In genomic region chr7:106225856-106226255, GRCh38 we compare ENCODE assay signal across 26 cellular contexts. TPM values are rescaled to one million over a fixed set of nuclear protein-coding genes. Genes with fewer than 3 reads are reported as not detected.
A peak's percentile ranks its signal among the peaks of the same experiment; 100 is the strongest.
DNase-seq lines count a peak whose midpoint lies in the region; ATAC-seq, FAIRE-seq and TF ChIP-seq lines count a peak whose summit lies in the region.
"Had no signal": no experiment of that assay in that cellular context is flagged by ENCODE, and none has a peak within 500 bp of the region (broad histone marks: within the 10 kb centered on the region; RNA-seq: fewer than 3 reads in every experiment).

No MANE protein-coding gene starts in this region.

- no peaks in the 10 kb centered on the region for H3K9me3 ChIP-seq in HCT116 (ENCODE audit: control insufficient read depth in 1 of 2, insufficient read depth in 1 of 2, low read depth in 1 of 2, low read length in 2 of 2)
- H3K9me3 ChIP-seq in PC-3 (ENCODE audit: low read length): no peaks in the 10 kb centered on the region
- no peaks in the 10 kb centered on the region for H3K9me3 ChIP-seq in pancreas
- H3K9me3 ChIP-seq: BLaER1, HAP-1, SJCRH30 had no signal

- RAD21 ChIA-PET in HCT116 (lab: Charles Lee; ENCODE audit: low non-redundant PET in 1 of 2, low total read pairs in 2 of 2, uncharacterized antibody in 2 of 2, unreplicated experiment in 2 of 2): no interaction called here

- BruUV-seq in HCT116 (replicated peaks; lab: Mats Ljungman, UMichigan) (no TSS peak), PC-3 (replicated peaks; lab: Mats Ljungman, UMichigan) (no TSS peak)

- H3K4me2 ChIP-seq in HCT116 (ENCODE audit: low read length): no peak overlapping the region
- peak overlapping the region; percentile 5; the same call in 1 of the 2 replicates for H3K4me2 ChIP-seq in PC-3 (ENCODE audit: low read length)
- H3K4me2 ChIP-seq: BLaER1, PC-9 had no signal

- H3K79me2 ChIP-seq in HCT116 (ENCODE audit: insufficient read depth, low read length) (no peaks in the 10 kb centered on the region), PC-3 (ENCODE audit: low read length) (no peaks in the 10 kb centered on the region)

- no peaks in the 10 kb centered on the region for H4K20me1 ChIP-seq in HCT116 (ENCODE audit: insufficient read depth)
- no peaks in the 10 kb centered on the region for H4K20me1 ChIP-seq in PC-3 (ENCODE audit: low read length)
- H4K20me1 ChIP-seq: BLaER1 had no signal

- H3K36me3 ChIP-seq in HCT116 (ENCODE audit: control insufficient read depth in 1 of 2, insufficient read depth in 2 of 2, low read length in 2 of 2) (no peaks in the 10 kb centered on the region), PC-3 (ENCODE audit: low read depth, low read length) (no peaks in the 10 kb centered on the region), pancreas (no peaks in the 10 kb centered on the region)
- H3K36me3 ChIP-seq: BLaER1, HAP-1, SJCRH30 had no signal

- no peaks in the 10 kb centered on the region for H3F3A ChIP-seq in PC-3 (ENCODE audit: low read length, unreplicated experiment)

- H3K4me3 ChIP-seq in HCT116 (replicated peaks in 1 of 2; ENCODE audit: low read depth in 1 of 2, low read length in 2 of 2): no peak overlapping the region
- no peak overlapping the region for H3K4me3 ChIP-seq in PC-3 (ENCODE audit: low read length)
- H3K4me3 ChIP-seq in pancreas: no peak overlapping the region
- H3K4me3 ChIP-seq: BLaER1, GM12878, HAP-1, PC-9, SJCRH30 had no signal

- H3K9me2 ChIP-seq in HCT116 (ENCODE audit: insufficient read depth) (no peaks in the 10 kb centered on the region), PC-3 (replicated peaks; ENCODE audit: low read length) (no peaks in the 10 kb centered on the region)

- H3K9ac ChIP-seq in HCT116 (ENCODE audit: low read length) (no peak overlapping the region), PC-3 (ENCODE audit: low read length) (no peak overlapping the region)
- H3K9ac ChIP-seq: BLaER1 had no signal

- intact Hi-C loops in HCT116 (cut with micrococcal nuclease): no loop called here
- intact Hi-C loops in PC-3 (cut with micrococcal nuclease): loop anchor here (1.0 kb wide), 1 partner anchor 9 kb away; no protein-coding TSS in a partner anchor
- intact Hi-C loops in pancreas (cut with DNase I): no loop called here

- H3K4me1 ChIP-seq in HCT116 (ENCODE audit: control insufficient read depth in 1 of 2, insufficient read depth in 2 of 2, low read length in 2 of 2): no peaks in the 10 kb centered on the region
- H3K4me1 ChIP-seq in PC-3 (ENCODE audit: insufficient read depth, low read length): peaks cover 15% of the 10 kb centered on the region
- no peaks in the 10 kb centered on the region for H3K4me1 ChIP-seq in pancreas
- H3K4me1 ChIP-seq: BLaER1, HAP-1, SJCRH30 had no signal

- CTCF ChIA-PET in HCT116 (lab: Charles Lee) (interaction anchor here (1.2 kb wide), 1 partner anchor 49 kb away, joined by 3 read pairs; no protein-coding TSS in a partner anchor), PC-3 (lab: Charles Lee) (interaction anchor here (0.7 to 0.9 kb wide), 2 partner anchors 549 to 636 kb away, joined by 8 to 14 read pairs; no protein-coding TSS in a partner anchor)

- TF ChIP-seq CTCF in HCT116 (IDR thresholded peaks at IDR 0.05 in 2 of 3, conservative IDR thresholded peaks at IDR 0.05 in 1 of 3; ENCODE audit: borderline replicate concordance in 1 of 3, insufficient read depth in 1 of 3, low read depth in 2 of 3, low read length in 2 of 3) (no peak), PC-3 (conservative IDR thresholded peaks at IDR 0.05; ENCODE audit: low read depth, low read length) (no peak), pancreas (IDR thresholded peaks at IDR 0.05) (no peak)

- no peak for TF ChIP-seq POLR2A in HCT116 (IDR thresholded peaks at IDR 0.05; ENCODE audit: borderline replicate concordance, extremely low read depth, insufficient read depth, insufficient read length)

- no peak for TF ChIP-seq RAD21 in HCT116 (IDR thresholded peaks at IDR 0.05; ENCODE audit: low read depth)

- H3K27me3 ChIP-seq in HCT116 (ENCODE audit: insufficient read depth, low read length) (no peaks in the 10 kb centered on the region), PC-3 (ENCODE audit: low read length) (no peaks in the 10 kb centered on the region), pancreas (no peaks in the 10 kb centered on the region)
- H3K27me3 ChIP-seq: BLaER1 had no signal

- ATAC-seq in HCT116 (no peak), PC-3 (peak; percentile 47), pancreas (no peak)
- ATAC-seq: GM12878, HepG2, Right ventricle myocardium inferior, T-cell had no signal

- H3K27ac ChIP-seq in HCT116 (ENCODE audit: low read depth, low read length) (no peak overlapping the region), PC-3 (ENCODE audit: low read length) (no peak overlapping the region), pancreas (no peak overlapping the region)
- H3K27ac ChIP-seq: BLaER1, PC-9, SJCRH30 had no signal

- DNase-seq in EH (ENCODE audit: low read depth) (peak; percentile 29), HCT116 (ENCODE audit: low read depth, low spot score) (no peak), PC-3 (peak; percentile 50), pancreas (no peak), hypothalamus (lab: John Stamatoyannopoulos, UW) (no peak), NCI-H526 treated with DMSO at 0.1 percent for 48 hours (lab: John Stamatoyannopoulos, UW) (no peak), NCI-H2107 treated with DMSO at 0.1 percent for 48 hours (lab: John Stamatoyannopoulos, UW; ENCODE audit: unreplicated experiment) (no peak)
- DNase-seq: CD4-positive, CD25-positive, alpha-beta regulatory T cell; DMS153; DND-41; GDM1; GOT3; KBM-7; NCI-H1105; NCI-H1436 treated with DMSO at 0.1 percent for 48 hours; NCI-H187 treated with DMSO at 0.1 percent for 48 hours; NCI-H524; NCI-H774; PC-9; SJCRH30; T-cell had no signal

- peak; percentile 60 for FAIRE-seq in pancreas (lab: Jason Lieb, UNC)
- FAIRE-seq: GM12878, HepG2 had no signal

- POLR2A ChIA-PET in HCT116 (lab: Charles Lee): no interaction called here
- POLR2A ChIA-PET in PC-3 (lab: Charles Lee; ENCODE audit: unreplicated experiment): no interaction called here

- peak overlapping the region; percentile 38 for H2AFZ ChIP-seq in HCT116 (ENCODE audit: low read depth, low read length, poor library complexity, severe bottlenecking)
- no peak overlapping the region for H2AFZ ChIP-seq in PC-3 (ENCODE audit: low read length)
- H2AFZ ChIP-seq: PC-9 had no signal

TF ChIP-seq in HCT116, 20 proteins besides CTCF, POLR2A, EP300 and RAD21:
- TF ChIP-seq CBX3 (IDR thresholded peaks at IDR 0.05; ENCODE audit: low read depth): no peak

RNA-seq across cellular contexts. Expression of gene NAMPT, which starts 58.9 kb away (rescaled TPM):
- total RNA-seq in HCT116 (2021; ENCODE audit: unreplicated experiment) (113 TPM), PC-3 (2014; rRNA removed) (55.2 and 66.0 TPM in 2 replicates), pancreas (100 to 1,000 TPM in 2 of 6 donors, 10 to 100 TPM in 4; 35.7 to 127 (median 67.4) TPM)
- 37.2 and 46.4 TPM in 2 replicates for polyA plus RNA-seq in HCT116 (2012)
- 10 to 100 TPM; 24.5 to 56.9 TPM for polyA plus RNA-seq in pancreas

Comparison
In these comparisons a context has a peak if more than half of its experiments do, and no peak if none do; other contexts are left out.
1. DNase-seq: peak in EH (single experiment) and PC-3 (single experiment); none in HCT116 (single experiment), pancreas (0 of 6), hypothalamus (0 of 51), NCI-H526 treated with DMSO at 0.1 percent for 48 hours (single experiment) and NCI-H2107 treated with DMSO at 0.1 percent for 48 hours (single experiment).